ENCODE assay signal across 18 cellular contexts in the genomic region with DNA sequence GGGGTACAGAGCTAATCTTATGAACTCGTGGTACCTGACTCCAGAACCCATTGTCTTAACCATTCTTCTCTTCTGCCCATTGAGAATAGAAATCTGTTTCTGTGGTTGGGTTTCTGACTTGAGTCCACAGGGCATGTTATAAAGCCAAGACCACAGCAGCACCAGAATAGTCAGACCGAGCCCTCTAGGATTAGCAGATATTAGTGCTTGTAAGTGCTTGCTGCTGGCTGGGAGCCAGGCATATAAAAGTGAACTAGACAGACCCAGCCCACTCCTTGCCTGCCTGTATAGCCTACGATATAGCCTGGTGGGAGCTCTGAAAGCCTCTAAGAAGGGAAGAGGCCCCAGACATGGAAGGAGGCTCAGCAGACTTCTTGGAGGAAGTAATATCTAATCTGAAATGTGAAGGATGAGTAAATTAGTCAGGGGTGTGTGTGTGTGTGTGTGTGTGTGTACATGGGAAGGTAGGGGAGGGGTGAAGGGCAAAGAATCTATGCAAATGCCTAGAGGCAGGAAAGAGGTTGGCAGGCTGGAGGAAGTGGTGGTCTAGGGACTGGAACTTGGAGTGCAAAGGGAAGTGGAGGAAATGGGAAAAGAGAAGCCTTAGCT.
"Had no signal": no experiment of that assay in that cellular context is flagged by ENCODE, and none has a peak within 500 bp of the region (broad histone marks: within the 10 kb centered on the region; RNA-seq: fewer than 3 reads in every experiment).

No MANE protein-coding gene starts in this region.

- H3K36me3 ChIP-seq: adrenal gland, lower lobe of right lung, neutrophil, sigmoid colon, spleen, upper lobe of left lung had no signal

- H3K9me3 ChIP-seq: adrenal gland, neutrophil, sigmoid colon, testis had no signal

- H3K79me2 ChIP-seq: parathyroid adenoma had no signal

- H3K4me1 ChIP-seq: adrenal gland, lower lobe of right lung, parathyroid adenoma, sigmoid colon, spleen, testis, upper lobe of left lung had no signal

- H2AFZ ChIP-seq: parathyroid adenoma had no signal

- H3K4me3 ChIP-seq: adrenal gland, lower lobe of right lung, sigmoid colon, spleen, testis, upper lobe of left lung had no signal

- H3K27me3 ChIP-seq: adrenal gland, neutrophil, sigmoid colon, spleen, testis, upper lobe of left lung had no signal

- H3K27ac ChIP-seq: adrenal gland, lower lobe of right lung, neutrophil, parathyroid adenoma, sigmoid colon, spleen, testis, upper lobe of left lung had no signal

- DNase-seq: activated CD4-positive, CD25-positive, alpha-beta regulatory T cell treated with anti-CD3 and anti-CD28 coated beads, Interleukin-2, amount 50 U/mL, for 72 hours; activated CD8-positive, alpha-beta memory T cell treated with anti-CD3 and anti-CD28 coated beads for 24 hours; activated CD8-positive, alpha-beta memory T cell treated with anti-CD3 and anti-CD28 coated beads, Interleukin-2, amount 50 U/mL, for 48 hours; activated gamma-delta T cell; activated T-cell treated with anti-CD3 and anti-CD28 coated beads, Interleukin-2, amount 50 U/mL, for 48 hours; adrenal gland; effector memory CD4-positive, alpha-beta T cell; hippocampal formation; left colon; lower lobe of right lung; natural killer cell; sigmoid colon; spleen; stimulated activated CD4-positive, alpha-beta T cell treated with anti-CD3 and anti-CD28 coated beads, Interleukin-4, amount 100 ng/mL, for 4 hours; testis; upper lobe of left lung had no signal
